13 cellular contexts compared by ENCODE assay signal in genomic region chr3:61956236-61956635, GRCh38.
DNase-seq lines count a peak whose midpoint lies in the region; ATAC-seq and TF ChIP-seq lines count a peak whose summit lies in the region.
"Had no signal": no experiment of that assay in that cellular context is flagged by ENCODE, and none has a peak within 500 bp of the region (broad histone marks: within the 10 kb centered on the region; RNA-seq: fewer than 3 reads in every experiment).

No MANE protein-coding gene starts in this region.

- no peak overlapping the region for H3K27ac Mint-ChIP-seq in activated CD8-positive, alpha-beta memory T cell treated with anti-CD3 and anti-CD28 coated beads, Interleukin-2, amount 10 ng/mL, durations not matched to agents 7 days and 5 days
- H3K27ac Mint-ChIP-seq in activated T-helper 1 cell treated with anti-CD3 and anti-CD28 coated beads, Interleukin-12 subunit alpha, Interleukin-12 subunit beta, Interleukin-2, Interleukin-4 antibody, amounts not matched to agents 30 ng/mL and 10 ng/mL and 1 ng/mL, durations not matched to agents 14 hours and 24 hours and 36 hours = no peak overlapping the region
- no peak overlapping the region for H3K27ac Mint-ChIP-seq in effector memory CD8-positive, alpha-beta T cell
- H3K27ac Mint-ChIP-seq: activated CD4-positive, alpha-beta T cell treated with anti-CD3 and anti-CD28 coated beads for 36 hours had no signal

- H3K4me3 ChIP-seq in BJ (ENCODE audit: low read depth, low read length) (no peak overlapping the region), fibroblast of pulmonary artery (replicated peaks; ENCODE audit: low read depth, low read length) (peak overlapping the region; percentile 11), psoas muscle (peak overlapping the region; percentile 23)

- POLR2A ChIA-PET in BJ (lab: Charles Lee) = interaction anchor here (0.7 to 1.0 kb wide), 2 partner anchors 8 to 204 kb away, joined by 3 read pairs; no protein-coding TSS in a partner anchor

- H3K27ac ChIP-seq in psoas muscle = peak overlapping the region; percentile 57

- CTCF ChIA-PET in BJ (lab: Yijun Ruan, JAX) = interaction anchor here (0.6 to 1.0 kb wide), 4 partner anchors 11 to 231 kb away, joined by 3 read pairs; no protein-coding TSS in a partner anchor
- CTCF ChIA-PET in activated CD8-positive, alpha-beta memory T cell treated with anti-CD3 and anti-CD28 coated beads, Interleukin-2, amount 10 ng/mL, durations not matched to agents 7 days and 5 days (lab: Charles Lee) = no interaction called here

- intact Hi-C loops in psoas muscle (cut with DNase I) = no loop called here
- intact Hi-C loops in activated T-helper 1 cell treated with anti-CD3 and anti-CD28 coated beads, Interleukin-12 subunit alpha, Interleukin-12 subunit beta, Interleukin-2, Interleukin-4 antibody, amounts not matched to agents 30 ng/mL and 10 ng/mL and 1 ng/mL, durations not matched to agents 14 hours and 24 hours and 36 hours (cut with micrococcal nuclease) = no loop called here

- H3K9me3 Mint-ChIP-seq in activated CD8-positive, alpha-beta memory T cell treated with anti-CD3 and anti-CD28 coated beads, Interleukin-2, amount 10 ng/mL, durations not matched to agents 7 days and 5 days (ENCODE audit: low read depth) = no peaks in the 10 kb centered on the region
- H3K9me3 Mint-ChIP-seq in activated T-helper 1 cell treated with anti-CD3 and anti-CD28 coated beads, Interleukin-12 subunit alpha, Interleukin-12 subunit beta, Interleukin-2, Interleukin-4 antibody, amounts not matched to agents 30 ng/mL and 10 ng/mL and 1 ng/mL, durations not matched to agents 14 hours and 24 hours and 36 hours = no peaks in the 10 kb centered on the region
- H3K9me3 Mint-ChIP-seq in effector memory CD8-positive, alpha-beta T cell = peaks cover 0 to 2% of the 10 kb centered on the region in 2 donors

- peaks cover 48% of the 10 kb centered on the region for H3K4me1 ChIP-seq in psoas muscle

- H3K4me1 Mint-ChIP-seq in activated CD8-positive, alpha-beta memory T cell treated with anti-CD3 and anti-CD28 coated beads, Interleukin-2, amount 10 ng/mL, durations not matched to agents 7 days and 5 days = no peaks in the 10 kb centered on the region
- H3K4me1 Mint-ChIP-seq in activated T-helper 1 cell treated with anti-CD3 and anti-CD28 coated beads, Interleukin-12 subunit alpha, Interleukin-12 subunit beta, Interleukin-2, Interleukin-4 antibody, amounts not matched to agents 30 ng/mL and 10 ng/mL and 1 ng/mL, durations not matched to agents 14 hours and 24 hours and 36 hours (ENCODE audit: low read depth) = no peaks in the 10 kb centered on the region
- H3K4me1 Mint-ChIP-seq in effector memory CD8-positive, alpha-beta T cell (ENCODE audit: low read depth in 2 of 2) = no peaks in the 10 kb centered on the region
- H3K4me1 Mint-ChIP-seq: activated CD4-positive, alpha-beta T cell treated with anti-CD3 and anti-CD28 coated beads for 36 hours had no signal

- H3K9me3 ChIP-seq in psoas muscle = no peaks in the 10 kb centered on the region

- H3K27me3 ChIP-seq in BJ (ENCODE audit: control insufficient read depth, insufficient read depth, low read length) (no peaks in the 10 kb centered on the region), psoas muscle (ENCODE audit: insufficient read depth in 3 of 3, low read length in 2 of 3) (no peaks in the 10 kb centered on the region)

- peak; percentile 51 for DNase-seq in BJ (ENCODE audit: low read depth)
- DNase-seq in fibroblast of pulmonary artery (ENCODE audit: low read depth) = peak; percentile 73
- DNase-seq in psoas muscle = no peak
- no peak for DNase-seq in RPMI8226
- DNase-seq in activated CD8-positive, alpha-beta memory T cell treated with anti-CD3 and anti-CD28 coated beads, Interleukin-2, amount 10 ng/mL, durations not matched to agents 7 days and 5 days = no peak
- no peak for DNase-seq in activated T-helper 1 cell treated with anti-CD3 and anti-CD28 coated beads, Interleukin-12 subunit alpha, Interleukin-12 subunit beta, Interleukin-2, Interleukin-4 antibody, amounts not matched to agents 30 ng/mL and 10 ng/mL and 1 ng/mL, durations not matched to agents 14 hours and 24 hours and 36 hours (ENCODE audit: low spot score)
- no peak for DNase-seq in effector memory CD8-positive, alpha-beta T cell
- DNase-seq: activated CD4-positive, alpha-beta T cell treated with anti-CD3 and anti-CD28 coated beads for 36 hours; activated effector memory CD4-positive, alpha-beta T cell treated with Interleukin-2 at 50 U/mL for 16 hours; dermis blood vessel endothelial cell; hippocampal formation; NCI-H1436 had no signal

- TF ChIP-seq CTCF in BJ (IDR thresholded peaks at IDR 0.05; ENCODE audit: insufficient read depth, low read depth, low read length) (no peak), fibroblast of pulmonary artery (IDR thresholded peaks at IDR 0.05; ENCODE audit: low read length, missing control alignments) (no peak), psoas muscle (IDR thresholded peaks at IDR 0.05) (no peak)

- H3K4me3 Mint-ChIP-seq in activated CD8-positive, alpha-beta memory T cell treated with anti-CD3 and anti-CD28 coated beads, Interleukin-2, amount 10 ng/mL, durations not matched to agents 7 days and 5 days = no peak overlapping the region
- no peak overlapping the region for H3K4me3 Mint-ChIP-seq in activated T-helper 1 cell treated with anti-CD3 and anti-CD28 coated beads, Interleukin-12 subunit alpha, Interleukin-12 subunit beta, Interleukin-2, Interleukin-4 antibody, amounts not matched to agents 30 ng/mL and 10 ng/mL and 1 ng/mL, durations not matched to agents 14 hours and 24 hours and 36 hours
- H3K4me3 Mint-ChIP-seq in effector memory CD8-positive, alpha-beta T cell = no peak overlapping the region
- H3K4me3 Mint-ChIP-seq: activated CD4-positive, alpha-beta T cell treated with anti-CD3 and anti-CD28 coated beads for 36 hours had no signal

- no peaks in the 10 kb centered on the region for H3K27me3 Mint-ChIP-seq in activated CD8-positive, alpha-beta memory T cell treated with anti-CD3 and anti-CD28 coated beads, Interleukin-2, amount 10 ng/mL, durations not matched to agents 7 days and 5 days
- H3K27me3 Mint-ChIP-seq in activated T-helper 1 cell treated with anti-CD3 and anti-CD28 coated beads, Interleukin-12 subunit alpha, Interleukin-12 subunit beta, Interleukin-2, Interleukin-4 antibody, amounts not matched to agents 30 ng/mL and 10 ng/mL and 1 ng/mL, durations not matched to agents 14 hours and 24 hours and 36 hours (ENCODE audit: insufficient read depth) = no peaks in the 10 kb centered on the region
- H3K27me3 Mint-ChIP-seq in effector memory CD8-positive, alpha-beta T cell = no peaks in the 10 kb centered on the region

- H3K36me3 ChIP-seq in BJ (ENCODE audit: control insufficient read depth, insufficient read depth, low read length) = no peaks in the 10 kb centered on the region
- no peaks in the 10 kb centered on the region for H3K36me3 ChIP-seq in psoas muscle (ENCODE audit: insufficient read depth in 1 of 2, low read depth in 1 of 2)

- no peaks in the 10 kb centered on the region for H3K36me3 Mint-ChIP-seq in activated CD8-positive, alpha-beta memory T cell treated with anti-CD3 and anti-CD28 coated beads, Interleukin-2, amount 10 ng/mL, durations not matched to agents 7 days and 5 days
- H3K36me3 Mint-ChIP-seq in activated T-helper 1 cell treated with anti-CD3 and anti-CD28 coated beads, Interleukin-12 subunit alpha, Interleukin-12 subunit beta, Interleukin-2, Interleukin-4 antibody, amounts not matched to agents 30 ng/mL and 10 ng/mL and 1 ng/mL, durations not matched to agents 14 hours and 24 hours and 36 hours (ENCODE audit: low read depth) = no peaks in the 10 kb centered on the region
- no peaks in the 10 kb centered on the region for H3K36me3 Mint-ChIP-seq in effector memory CD8-positive, alpha-beta T cell (ENCODE audit: insufficient read depth)

- 42 to 56% (median 55%) methylated on average over 5 of the region's 5 CpGs for WGBS in psoas muscle, 3 donors

- ATAC-seq in SK-N-SH treated with all-trans-retinoic acid at 6 μM for 48 hours (peak; percentile 86), psoas muscle (peak; percentile 62 to 80 (median 72))
- no peak for ATAC-seq in activated CD8-positive, alpha-beta memory T cell treated with anti-CD3 and anti-CD28 coated beads, Interleukin-2, amount 10 ng/mL, durations not matched to agents 7 days and 5 days
- no peak for ATAC-seq in effector memory CD8-positive, alpha-beta T cell (replicated peaks)
- ATAC-seq: activated CD4-positive, alpha-beta T cell treated with anti-CD3 and anti-CD28 coated beads for 36 hours had no signal

TF ChIP-seq in SK-N-SH treated with all-trans-retinoic acid at 6 μM for 48 hours, 23 proteins besides CTCF, POLR2A, EP300 and RAD21:
- TF ChIP-seq ISL1 (CRISPR knock-in tag; IDR thresholded peaks at IDR 0.05) = peak; percentile 80
- peak; percentile 35; the same call in 1 of the 2 replicates for TF ChIP-seq TOX (CRISPR knock-in tag; IDR thresholded peaks at IDR 0.05; ENCODE audit: borderline replicate concordance)
- TF ChIP-seq TCF4 (CRISPR knock-in tag; IDR thresholded peaks at IDR 0.05; ENCODE audit: borderline replicate concordance) = peak; percentile 28; the same call in 1 of the 2 replicates
- TF ChIP-seq ZNF565 (CRISPR knock-in tag; conservative IDR thresholded peaks at IDR 0.05; ENCODE audit: low read depth) = no peak
- TF ChIP-seq RARB (CRISPR knock-in tag; IDR thresholded peaks at IDR 0.05) = no peak
- TF ChIP-seq ARNTL (CRISPR knock-in tag; IDR thresholded peaks at IDR 0.05; ENCODE audit: borderline replicate concordance, low read depth) = no peak
- TF ChIP-seq, protein P1, sequence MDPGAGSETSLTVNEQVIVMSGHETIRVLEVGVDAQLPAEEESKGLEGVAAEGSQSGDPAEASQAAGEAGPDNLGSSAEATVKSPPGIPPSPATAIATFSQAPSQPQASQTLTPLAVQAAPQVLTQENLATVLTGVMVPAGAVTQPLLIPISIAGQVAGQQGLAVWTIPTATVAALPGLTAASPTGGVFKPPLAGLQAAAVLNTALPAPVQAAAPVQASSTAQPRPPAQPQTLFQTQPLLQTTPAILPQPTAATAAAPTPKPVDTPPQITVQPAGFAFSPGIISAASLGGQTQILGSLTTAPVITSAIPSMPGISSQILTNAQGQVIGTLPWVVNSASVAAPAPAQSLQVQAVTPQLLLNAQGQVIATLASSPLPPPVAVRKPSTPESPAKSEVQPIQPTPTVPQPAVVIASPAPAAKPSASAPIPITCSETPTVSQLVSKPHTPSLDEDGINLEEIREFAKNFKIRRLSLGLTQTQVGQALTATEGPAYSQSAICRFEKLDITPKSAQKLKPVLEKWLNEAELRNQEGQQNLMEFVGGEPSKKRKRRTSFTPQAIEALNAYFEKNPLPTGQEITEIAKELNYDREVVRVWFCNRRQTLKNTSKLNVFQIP (CRISPR knock-in tag; IDR thresholded peaks at IDR 0.05; ENCODE audit: borderline replicate concordance, low read depth) = no peak
- 0 out of 2 replicates have a peak, but pooled peaks have one; percentile 43 for TF ChIP-seq ZFP3 (CRISPR knock-in tag; IDR thresholded peaks at IDR 0.05)
- TF ChIP-seq ZNF8 (CRISPR knock-in tag; IDR thresholded peaks at IDR 0.05) = no peak

Comparison
In these comparisons a context has a peak if more than half of its experiments do, and no peak if none do; other contexts are left out.
1. DNase-seq: peak in BJ (single experiment) and fibroblast of pulmonary artery (single experiment); none in psoas muscle (0 of 2), RPMI8226 (single experiment), activated CD8-positive, alpha-beta memory T cell treated with anti-CD3 and anti-CD28 coated beads, Interleukin-2, amount 10 ng/mL, durations not matched to agents 7 days and 5 days (single experiment), activated T-helper 1 cell treated with anti-CD3 and anti-CD28 coated beads, Interleukin-12 subunit alpha, Interleukin-12 subunit beta, Interleukin-2, Interleukin-4 antibody, amounts not matched to agents 30 ng/mL and 10 ng/mL and 1 ng/mL, durations not matched to agents 14 hours and 24 hours and 36 hours (single experiment) and effector memory CD8-positive, alpha-beta T cell (0 of 3).
2. ATAC-seq: peak in SK-N-SH treated with all-trans-retinoic acid at 6 μM for 48 hours (single experiment) and psoas muscle (4 of 4); none in activated CD8-positive, alpha-beta memory T cell treated with anti-CD3 and anti-CD28 coated beads, Interleukin-2, amount 10 ng/mL, durations not matched to agents 7 days and 5 days (single experiment) and effector memory CD8-positive, alpha-beta T cell (single experiment).